21 cellular contexts compared by ENCODE assay signal in genomic region chr2:101290711-101291110, GRCh38. TPM values are rescaled to one million over a fixed set of nuclear protein-coding genes. Genes with fewer than 3 reads are reported as not detected.
DNase-seq lines count a peak whose midpoint lies in the region; ATAC-seq and TF ChIP-seq lines count a peak whose summit lies in the region.
"Had no signal": no experiment of that assay in that cellular context is flagged by ENCODE, and none has a peak within 500 bp of the region (broad histone marks: within the 10 kb centered on the region; RNA-seq: fewer than 3 reads in every experiment).

No MANE protein-coding gene starts in this region.

- no peak for DNase-seq in CD4-positive, alpha-beta T cell
- DNase-seq in CD8-positive, alpha-beta T cell, result no peak
- DNase-seq in SJCRH30 (peak; percentile 60 to 82), mesenchymal stem cell (no peak), right cardiac atrium (no peak), retina (no peak)
- no peak for DNase-seq in activated CD8-positive, alpha-beta T cell treated with anti-CD3 and anti-CD28 coated beads for 36 hours
- DNase-seq: 8988T, ACHN, AML-193, BE2C, Calu3, COR-L47, DND-41, H9 had no signal

- no peak overlapping the region for H3K27ac ChIP-seq in CD4-positive, alpha-beta T cell (ENCODE audit: low read depth, low read length)
- no peak overlapping the region for H3K27ac ChIP-seq in CD8-positive, alpha-beta T cell (ENCODE audit: low read depth, low read length)
- H3K27ac ChIP-seq in SJCRH30, result no peak overlapping the region
- no peak overlapping the region for H3K27ac ChIP-seq in mesenchymal stem cell (ENCODE audit: low read length, poor library complexity, severe bottlenecking)
- H3K27ac ChIP-seq in right cardiac atrium (ENCODE audit: low read length), result no peak overlapping the region
- H3K27ac ChIP-seq: A549; BLaER1 treated with 17β-estradiol and CSF1 and Interleukin-3, amounts not matched to agents 10 nM and 100 nM had no signal

- no peak overlapping the region for H2AK5ac ChIP-seq in mesenchymal stem cell (ENCODE audit: low read length, severe bottlenecking)

- no peak for ATAC-seq in CD4-positive, alpha-beta T cell (ENCODE audit: poor library complexity)
- no peak for ATAC-seq in CD8-positive, alpha-beta T cell
- ATAC-seq in activated CD8-positive, alpha-beta T cell treated with anti-CD3 and anti-CD28 coated beads for 36 hours, result no peak
- ATAC-seq in right cardiac atrium, result no peak
- ATAC-seq in GM18873 (IDR thresholded peaks at IDR 0.05; ENCODE audit: low FRiP score, unreplicated experiment), result no peak
- ATAC-seq: A549, GM23338, HCT116 had no signal

- no peak overlapping the region for H2AFZ ChIP-seq in mesenchymal stem cell (ENCODE audit: low read depth, low read length)
- H2AFZ ChIP-seq: GM23338 had no signal

- no peak overlapping the region for H2BK15ac ChIP-seq in mesenchymal stem cell (ENCODE audit: low read depth, poor library complexity, severe bottlenecking)

- H4K8ac ChIP-seq in mesenchymal stem cell (ENCODE audit: low read length), result peak overlapping the region; percentile 80

- H3K4me3 Mint-ChIP-seq in CD4-positive, alpha-beta T cell, result no peak overlapping the region
- no peak overlapping the region for H3K4me3 Mint-ChIP-seq in CD8-positive, alpha-beta T cell
- no peak overlapping the region for H3K4me3 Mint-ChIP-seq in activated CD8-positive, alpha-beta T cell treated with anti-CD3 and anti-CD28 coated beads for 36 hours
- H3K4me3 Mint-ChIP-seq: CD14-positive monocyte, GM23338, H9 had no signal

- no peak for TF ChIP-seq CTCF in CD4-positive, alpha-beta T cell (IDR thresholded peaks at IDR 0.05)
- TF ChIP-seq CTCF in CD8-positive, alpha-beta T cell (IDR thresholded peaks at IDR 0.05), result no peak
- TF ChIP-seq CTCF in activated CD8-positive, alpha-beta T cell treated with anti-CD3 and anti-CD28 coated beads for 36 hours (IDR thresholded peaks at IDR 0.05), result no peak

- H3K4me1 Mint-ChIP-seq in CD4-positive, alpha-beta T cell (ENCODE audit: low read depth), result peaks cover 54% of the 10 kb centered on the region
- H3K4me1 Mint-ChIP-seq in CD8-positive, alpha-beta T cell (ENCODE audit: low read depth), result peaks cover 49% of the 10 kb centered on the region
- H3K4me1 Mint-ChIP-seq in activated CD8-positive, alpha-beta T cell treated with anti-CD3 and anti-CD28 coated beads for 36 hours (ENCODE audit: low read depth), result peaks cover 8% of the 10 kb centered on the region
- H3K4me1 Mint-ChIP-seq: GM23338, H9 had no signal

- no peaks in the 10 kb centered on the region for H3K27me3 ChIP-seq in CD4-positive, alpha-beta T cell (ENCODE audit: control insufficient read depth, insufficient read depth, low read length)
- H3K27me3 ChIP-seq in CD8-positive, alpha-beta T cell (ENCODE audit: insufficient read depth, low read length), result no peaks in the 10 kb centered on the region
- H3K27me3 ChIP-seq in SJCRH30, result no peaks in the 10 kb centered on the region
- no peaks in the 10 kb centered on the region for H3K27me3 ChIP-seq in mesenchymal stem cell (ENCODE audit: control insufficient read depth in 1 of 2, insufficient read depth in 1 of 2, low read length in 2 of 2)
- no peaks in the 10 kb centered on the region for H3K27me3 ChIP-seq in right cardiac atrium (ENCODE audit: control insufficient read depth, insufficient read depth)
- H3K27me3 ChIP-seq: BE2C; BLaER1 treated with 17β-estradiol and CSF1 and Interleukin-3, amounts not matched to agents 10 nM and 100 nM had no signal

- H3K4me3 ChIP-seq in CD8-positive, alpha-beta T cell (ENCODE audit: low read depth, low read length), result no peak overlapping the region
- H3K4me3 ChIP-seq in SJCRH30 (no peak overlapping the region), mesenchymal stem cell (ENCODE audit: insufficient read depth in 1 of 2, low read depth in 1 of 2, low read length in 2 of 2) (no peak overlapping the region), right cardiac atrium (ENCODE audit: low read length) (no peak overlapping the region)
- H3K4me3 ChIP-seq: A549; BLaER1 treated with 17β-estradiol and CSF1 and Interleukin-3, amounts not matched to agents 10 nM and 100 nM; GM23338 had no signal

- H2BK5ac ChIP-seq in mesenchymal stem cell (ENCODE audit: low read depth, low read length, poor library complexity, severe bottlenecking), result no peak overlapping the region

- H3K4me1 ChIP-seq in CD8-positive, alpha-beta T cell (ENCODE audit: insufficient read depth, low read length), result peaks cover 5% of the 10 kb centered on the region
- H3K4me1 ChIP-seq in SJCRH30, result peaks cover 11% of the 10 kb centered on the region
- peaks cover 3% of the 10 kb centered on the region for H3K4me1 ChIP-seq in mesenchymal stem cell (ENCODE audit: control insufficient read depth, insufficient read depth, low read depth, low read length)
- H3K4me1 ChIP-seq in right cardiac atrium (ENCODE audit: control insufficient read depth, insufficient read depth, low read length), result peaks cover 3% of the 10 kb centered on the region
- H3K4me1 ChIP-seq: A549, BE2C had no signal

- POLR2A ChIA-PET in CD4-positive, alpha-beta T cell (lab: Charles Lee), result no interaction called here
- POLR2A ChIA-PET in CD8-positive, alpha-beta T cell (lab: Charles Lee), result no interaction called here
- POLR2A ChIA-PET in activated CD8-positive, alpha-beta T cell treated with anti-CD3 and anti-CD28 coated beads for 36 hours (lab: Charles Lee), result no interaction called here

- no peaks in the 10 kb centered on the region for H3K9me3 ChIP-seq in CD4-positive, alpha-beta T cell (ENCODE audit: control insufficient read depth, low read length)
- H3K9me3 ChIP-seq in CD8-positive, alpha-beta T cell (ENCODE audit: low read length), result no peaks in the 10 kb centered on the region
- H3K9me3 ChIP-seq in SJCRH30 (replicated peaks) (no peaks in the 10 kb centered on the region), mesenchymal stem cell (ENCODE audit: control insufficient read depth, low read length) (no peaks in the 10 kb centered on the region), right cardiac atrium (ENCODE audit: control insufficient read depth, low read length) (no peaks in the 10 kb centered on the region)
- H3K9me3 ChIP-seq: A549; BE2C; BLaER1 treated with 17β-estradiol and CSF1 and Interleukin-3, amounts not matched to agents 10 nM and 100 nM had no signal

- no peak overlapping the region for H3K18ac ChIP-seq in mesenchymal stem cell (ENCODE audit: low read depth in 1 of 2, low read length in 2 of 2)

- no peak overlapping the region for H3K23ac ChIP-seq in mesenchymal stem cell (ENCODE audit: low read length in 2 of 2)

- H3K36me3 ChIP-seq in CD8-positive, alpha-beta T cell (ENCODE audit: insufficient read depth, low read length), result peaks cover 28% of the 10 kb centered on the region
- H3K36me3 ChIP-seq in SJCRH30 (peaks cover 43% of the 10 kb centered on the region), mesenchymal stem cell (ENCODE audit: control insufficient read depth in 1 of 2, insufficient read depth in 2 of 2, low read depth in 1 of 2, low read length in 2 of 2) (peaks cover 11 to 71% of the 10 kb centered on the region in 2 experiments)
- H3K36me3 ChIP-seq: BE2C had no signal

- intact Hi-C loops in CD4-positive, alpha-beta T cell (cut with DNase I, micrococcal nuclease), result no loop called here
- intact Hi-C loops in CD8-positive, alpha-beta T cell (cut with DNase I, micrococcal nuclease), result no loop called here
- intact Hi-C loops in activated CD8-positive, alpha-beta T cell treated with anti-CD3 and anti-CD28 coated beads for 36 hours (cut with micrococcal nuclease), result no loop called here
- intact Hi-C loops in right cardiac atrium (cut with DNase I), result no loop called here

- no peak overlapping the region for H2BK12ac ChIP-seq in mesenchymal stem cell (ENCODE audit: low read length in 2 of 2)

- no peak overlapping the region for H2BK120ac ChIP-seq in mesenchymal stem cell (ENCODE audit: low read depth, low read length)

- peaks cover 88% of the 10 kb centered on the region for H3K36me3 Mint-ChIP-seq in CD4-positive, alpha-beta T cell (ENCODE audit: low read depth)
- H3K36me3 Mint-ChIP-seq in CD8-positive, alpha-beta T cell, result peaks cover 68% of the 10 kb centered on the region
- peaks cover 35% of the 10 kb centered on the region for H3K36me3 Mint-ChIP-seq in activated CD8-positive, alpha-beta T cell treated with anti-CD3 and anti-CD28 coated beads for 36 hours (ENCODE audit: low read depth)

- CTCF ChIA-PET in CD4-positive, alpha-beta T cell (lab: Charles Lee), result no interaction called here
- CTCF ChIA-PET in CD8-positive, alpha-beta T cell (lab: Charles Lee), result no interaction called here
- CTCF ChIA-PET in activated CD8-positive, alpha-beta T cell treated with anti-CD3 and anti-CD28 coated beads for 36 hours (lab: Charles Lee), result no interaction called here

- H4K91ac ChIP-seq in mesenchymal stem cell (ENCODE audit: low read length), result no peak overlapping the region

- no peak overlapping the region for H3K4me2 ChIP-seq in mesenchymal stem cell (ENCODE audit: low read length, poor library complexity, severe bottlenecking)
- H3K4me2 ChIP-seq: A549, GM23338 had no signal

- H3K79me1 ChIP-seq in mesenchymal stem cell (replicated peaks; ENCODE audit: low read length, poor library complexity, severe bottlenecking), result peaks cover 14% of the 10 kb centered on the region

- no peaks in the 10 kb centered on the region for H3K27me3 Mint-ChIP-seq in CD4-positive, alpha-beta T cell
- H3K27me3 Mint-ChIP-seq in CD8-positive, alpha-beta T cell (ENCODE audit: low read depth), result no peaks in the 10 kb centered on the region
- no peaks in the 10 kb centered on the region for H3K27me3 Mint-ChIP-seq in activated CD8-positive, alpha-beta T cell treated with anti-CD3 and anti-CD28 coated beads for 36 hours

- no peak overlapping the region for H3K14ac ChIP-seq in mesenchymal stem cell (ENCODE audit: low read length in 2 of 2)

- no peaks in the 10 kb centered on the region for H3K9me3 Mint-ChIP-seq in CD4-positive, alpha-beta T cell
- H3K9me3 Mint-ChIP-seq in CD8-positive, alpha-beta T cell, result no peaks in the 10 kb centered on the region
- no peaks in the 10 kb centered on the region for H3K9me3 Mint-ChIP-seq in activated CD8-positive, alpha-beta T cell treated with anti-CD3 and anti-CD28 coated beads for 36 hours
- H3K9me3 Mint-ChIP-seq: CD14-positive monocyte, GM23338, H9 had no signal

- peak overlapping the region; percentile 53 for H3K27ac Mint-ChIP-seq in CD4-positive, alpha-beta T cell
- H3K27ac Mint-ChIP-seq in CD8-positive, alpha-beta T cell, result peak overlapping the region; percentile 27
- no peak overlapping the region for H3K27ac Mint-ChIP-seq in activated CD8-positive, alpha-beta T cell treated with anti-CD3 and anti-CD28 coated beads for 36 hours
- H3K27ac Mint-ChIP-seq: GM23338, H9 had no signal

- H3K9ac ChIP-seq in mesenchymal stem cell (ENCODE audit: low read length), result no peak overlapping the region
- H3K9ac ChIP-seq: BLaER1 treated with 17β-estradiol and CSF1 and Interleukin-3, amounts not matched to agents 10 nM and 100 nM had no signal

- H3K4ac ChIP-seq in mesenchymal stem cell (ENCODE audit: low read depth in 1 of 2, low read length in 2 of 2), result no peak overlapping the region

RNA-seq across cellular contexts. Expression of gene RNF149, which starts 17.8 kb away (rescaled TPM):
- total RNA-seq in CD4-positive, alpha-beta T cell, result 100 to 1,000 TPM; 139 to 150 TPM
- total RNA-seq in CD8-positive, alpha-beta T cell, result 100 to 1,000 TPM; 128 to 129 TPM
- total RNA-seq in SJCRH30 (2014; rRNA removed; shearing (Covaris generic)), result 23.1 and 33.3 TPM in 2 replicates
- polyA plus RNA-seq in mesenchymal stem cell (2013, experiment 1 of 2), result 26.5 TPM
- 28.5 TPM for polyA plus RNA-seq in mesenchymal stem cell (2013, experiment 2 of 2)
- 10 to 100 TPM; 48.7 to 53.2 TPM for total RNA-seq in activated CD8-positive, alpha-beta T cell treated with anti-CD3 and anti-CD28 coated beads for 36 hours
- 10 to 100 TPM; 18.0 to 40.6 (median 23.2) TPM for total RNA-seq in right cardiac atrium
- polyA plus RNA-seq in right cardiac atrium, result 22.7 TPM

RNA-seq across cellular contexts. Expression of gene CNOT11, which starts 38.0 kb away (rescaled TPM):
- 10 to 100 TPM; 39.4 to 46.8 TPM for total RNA-seq in CD4-positive, alpha-beta T cell
- 10 to 100 TPM; 41.9 to 43.0 TPM for total RNA-seq in CD8-positive, alpha-beta T cell
- 70.1 and 74.3 TPM in 2 replicates for total RNA-seq in SJCRH30 (2014; rRNA removed; shearing (Covaris generic))
- 41.6 TPM for polyA plus RNA-seq in mesenchymal stem cell (2013, experiment 1 of 2)
- 40.2 TPM for polyA plus RNA-seq in mesenchymal stem cell (2013, experiment 2 of 2)
- total RNA-seq in activated CD8-positive, alpha-beta T cell treated with anti-CD3 and anti-CD28 coated beads for 36 hours, result 10 to 100 TPM; 56.7 to 59.7 TPM
- 10 to 100 TPM; 38.8 to 60.5 (median 43.5) TPM for total RNA-seq in right cardiac atrium
- polyA plus RNA-seq in right cardiac atrium, result 26.0 TPM

Comparison
In these comparisons a context has a peak if more than half of its experiments do, and no peak if none do; other contexts are left out.
1. DNase-seq: peak in SJCRH30 (2 of 2); none in CD4-positive, alpha-beta T cell (0 of 10), CD8-positive, alpha-beta T cell (0 of 7), mesenchymal stem cell (single experiment), activated CD8-positive, alpha-beta T cell treated with anti-CD3 and anti-CD28 coated beads for 36 hours (single experiment), right cardiac atrium (0 of 3) and retina (single experiment).